Comparison of ENCODE assay signal across 29 cellular contexts in the genomic region with DNA sequence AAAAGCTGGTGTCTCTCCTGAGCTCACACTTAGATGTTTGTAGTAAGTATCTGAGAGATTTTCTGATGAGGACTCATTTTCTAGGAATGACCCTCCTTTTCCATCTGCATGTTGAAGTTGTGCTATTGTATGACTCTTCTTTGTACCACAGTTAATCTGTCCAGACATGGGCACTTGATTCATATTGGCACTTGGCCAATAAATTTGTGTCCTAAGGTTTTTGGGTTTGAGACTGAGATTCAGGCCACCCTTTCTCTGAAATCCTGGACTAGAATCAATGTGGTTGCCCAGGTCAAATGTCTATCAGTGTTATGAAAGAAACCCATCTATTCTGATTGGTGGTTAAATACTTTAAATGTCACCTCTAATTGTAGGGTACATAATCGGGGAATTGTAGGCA.
"Had no signal": no experiment of that assay in that cellular context is flagged by ENCODE, and none has a peak within 500 bp of the region (broad histone marks: within the 10 kb centered on the region; RNA-seq: fewer than 3 reads in every experiment).

No MANE protein-coding gene starts in this region.

- H3K9me3 ChIP-seq: stomach, suprapubic skin, testis, thoracic aorta, thyroid gland, tibial artery, tibial nerve, transverse colon, upper lobe of left lung, upper lobe of right lung, uterus, vagina had no signal

- DNase-seq: stimulated activated CD4-positive, alpha-beta T cell treated with anti-CD3 and anti-CD28 coated beads, Interleukin-2, amount 100 ng/mL, for 48 hours; stimulated activated CD4-positive, alpha-beta T cell treated with anti-CD3 and anti-CD28 coated beads, Interleukin-4, amount 100 ng/mL, for 1 hour; stimulated activated CD4-positive, alpha-beta T cell treated with anti-CD3 and anti-CD28 coated beads, Interleukin-4, amount 100 ng/mL, for 24 hours; stimulated activated CD4-positive, alpha-beta T cell treated with anti-CD3 and anti-CD28 coated beads, Interleukin-4, amount 100 ng/mL, for 4 hours; stimulated activated CD8-positive, alpha-beta memory T cell treated with anti-CD3 and anti-CD28 coated beads, Interleukin-4, amount 100 ng/mL, for 48 hours; stimulated activated naive B cell treated with anti-CD40 and anti-IgM and Interleukin-4, amounts not matched to agents 10 μg/mL and 1 μg/mL and 100 μg/mL, for 72 hours; stimulated activated naive CD4-positive, alpha-beta T cell; stimulated activated naive CD4-positive, alpha-beta T cell treated with Interleukin-2 at 50 U/mL for 16 hours; stimulated activated naive CD8-positive, alpha-beta T cell treated with anti-CD3 and anti-CD28 coated beads, Interleukin-15, amount 100 ng/mL, for 72 hours; stimulated activated naive CD8-positive, alpha-beta T cell treated with anti-CD3 and anti-CD28 coated beads, Interleukin-15, Interleukin-2, amounts not matched to agents 100 U/mL and 50 U/mL, for 24 hours; stomach; substantia nigra; testis; thyroid gland; tibial artery; transverse colon; trophoblast cell; upper lobe of left lung; upper lobe of right lung; uterus had no signal

- H3K9me3 Mint-ChIP-seq: stimulated activated naive CD8-positive, alpha-beta T cell treated with anti-CD3 and anti-CD28 coated beads, Interleukin-15, amount 100 ng/mL, for 72 hours; stimulated activated naive CD8-positive, alpha-beta T cell treated with anti-CD3 and anti-CD28 coated beads, Interleukin-15, Interleukin-2, amounts not matched to agents 100 ng/mL and 50 ng/mL, for 24 hours; type B pancreatic cell had no signal

- H3K4me1 ChIP-seq: stomach, suprapubic skin, testis, thyroid gland, tibial artery, tibial nerve, transverse colon, upper lobe of left lung, upper lobe of right lung, uterus, vagina had no signal

- H3K27ac ChIP-seq: stomach, suprapubic skin, testis, thoracic aorta, thyroid gland, tibial artery, tibial nerve, transverse colon, upper lobe of left lung, upper lobe of right lung, uterus, vagina had no signal

- ATAC-seq: stimulated activated effector memory CD8-positive, alpha-beta T cell treated with anti-CD3 and anti-CD28 coated beads, Interleukin-12 subunit alpha, Interleukin-12 subunit beta, amount 100 ng/mL, for 72 hours; stimulated activated memory B cell treated with anti-CD40 and anti-IgM and Interleukin-4, amounts not matched to agents 10 μg/mL and 1 μg/mL and 100 μg/mL, for 72 hours; stimulated activated naive B cell treated with anti-CD40 and anti-IgM and Interleukin-4, amounts not matched to agents 10 μg/mL and 1 μg/mL and 100 μg/mL, for 72 hours; stimulated activated naive CD8-positive, alpha-beta T cell treated with anti-CD3 and anti-CD28 coated beads, Interleukin-15, amount 100 ng/mL, for 72 hours; stimulated activated naive CD8-positive, alpha-beta T cell treated with anti-CD3 and anti-CD28 coated beads, Interleukin-15, Interleukin-2, amounts not matched to agents 100 U/mL and 50 U/mL, for 24 hours; upper lobe of right lung had no signal

- H3K4me3 ChIP-seq: stomach, suprapubic skin, testis, thoracic aorta, thyroid gland, tibial artery, tibial nerve, transverse colon, upper lobe of left lung, upper lobe of right lung, uterus, vagina had no signal

- H3K4me3 Mint-ChIP-seq: stimulated activated effector memory CD8-positive, alpha-beta T cell treated with anti-CD3 and anti-CD28 coated beads, Interleukin-12 subunit alpha, Interleukin-12 subunit beta, amount 100 ng/mL, for 72 hours; stimulated activated memory B cell treated with anti-CD40 and anti-IgM and Interleukin-4, amounts not matched to agents 10 μg/mL and 1 μg/mL and 100 μg/mL, for 72 hours; stimulated activated naive B cell treated with anti-CD40 and anti-IgM and Interleukin-4, amounts not matched to agents 10 μg/mL and 1 μg/mL and 100 μg/mL, for 72 hours; stimulated activated naive CD8-positive, alpha-beta T cell treated with anti-CD3 and anti-CD28 coated beads, Interleukin-15, amount 100 ng/mL, for 72 hours; stimulated activated naive CD8-positive, alpha-beta T cell treated with anti-CD3 and anti-CD28 coated beads, Interleukin-15, Interleukin-2, amounts not matched to agents 100 ng/mL and 50 ng/mL, for 24 hours; type B pancreatic cell had no signal

- H3K27me3 ChIP-seq: suprapubic skin, testis, thyroid gland, tibial artery, tibial nerve, transverse colon, upper lobe of left lung, upper lobe of right lung, uterus, vagina had no signal

- H3K36me3 Mint-ChIP-seq: stimulated activated effector memory CD8-positive, alpha-beta T cell treated with anti-CD3 and anti-CD28 coated beads, Interleukin-12 subunit alpha, Interleukin-12 subunit beta, amount 100 ng/mL, for 72 hours; stimulated activated memory B cell treated with anti-CD40 and anti-IgM and Interleukin-4, amounts not matched to agents 10 μg/mL and 1 μg/mL and 100 μg/mL, for 72 hours; stimulated activated naive B cell treated with anti-CD40 and anti-IgM and Interleukin-4, amounts not matched to agents 10 μg/mL and 1 μg/mL and 100 μg/mL, for 72 hours; type B pancreatic cell had no signal

- FAIRE-seq: urothelium cell line had no signal

- H3K36me3 ChIP-seq: stomach, suprapubic skin, thoracic aorta, thyroid gland, tibial artery, tibial nerve, transverse colon, upper lobe of left lung, upper lobe of right lung, uterus, vagina had no signal

- H3K27ac Mint-ChIP-seq: stimulated activated effector memory CD8-positive, alpha-beta T cell treated with anti-CD3 and anti-CD28 coated beads, Interleukin-12 subunit alpha, Interleukin-12 subunit beta, amount 100 ng/mL, for 72 hours; stimulated activated memory B cell treated with anti-CD40 and anti-IgM and Interleukin-4, amounts not matched to agents 10 μg/mL and 1 μg/mL and 100 μg/mL, for 72 hours; stimulated activated naive B cell treated with anti-CD40 and anti-IgM and Interleukin-4, amounts not matched to agents 10 μg/mL and 1 μg/mL and 100 μg/mL, for 72 hours; stimulated activated naive CD8-positive, alpha-beta T cell treated with anti-CD3 and anti-CD28 coated beads, Interleukin-15, amount 100 ng/mL, for 72 hours; stimulated activated naive CD8-positive, alpha-beta T cell treated with anti-CD3 and anti-CD28 coated beads, Interleukin-15, Interleukin-2, amounts not matched to agents 100 ng/mL and 50 ng/mL, for 24 hours; type B pancreatic cell had no signal

- H3K4me1 Mint-ChIP-seq: stimulated activated effector memory CD8-positive, alpha-beta T cell treated with anti-CD3 and anti-CD28 coated beads, Interleukin-12 subunit alpha, Interleukin-12 subunit beta, amount 100 ng/mL, for 72 hours; stimulated activated memory B cell treated with anti-CD40 and anti-IgM and Interleukin-4, amounts not matched to agents 10 μg/mL and 1 μg/mL and 100 μg/mL, for 72 hours; stimulated activated naive B cell treated with anti-CD40 and anti-IgM and Interleukin-4, amounts not matched to agents 10 μg/mL and 1 μg/mL and 100 μg/mL, for 72 hours; stimulated activated naive CD8-positive, alpha-beta T cell treated with anti-CD3 and anti-CD28 coated beads, Interleukin-15, amount 100 ng/mL, for 72 hours had no signal

- H3K27me3 Mint-ChIP-seq: stimulated activated memory B cell treated with anti-CD40 and anti-IgM and Interleukin-4, amounts not matched to agents 10 μg/mL and 1 μg/mL and 100 μg/mL, for 72 hours; stimulated activated naive B cell treated with anti-CD40 and anti-IgM and Interleukin-4, amounts not matched to agents 10 μg/mL and 1 μg/mL and 100 μg/mL, for 72 hours; stimulated activated naive CD8-positive, alpha-beta T cell treated with anti-CD3 and anti-CD28 coated beads, Interleukin-15, amount 100 ng/mL, for 72 hours; stimulated activated naive CD8-positive, alpha-beta T cell treated with anti-CD3 and anti-CD28 coated beads, Interleukin-15, Interleukin-2, amounts not matched to agents 100 ng/mL and 50 ng/mL, for 24 hours; type B pancreatic cell had no signal
